ENCODE assay signal across 8 cellular contexts in genomic region chr2:202378001-202378400, GRCh38. TPM values are rescaled to one million over a fixed set of nuclear protein-coding genes. Genes with fewer than 3 reads are reported as not detected.
DNase-seq lines count a peak whose midpoint lies in the region; ATAC-seq, FAIRE-seq and TF ChIP-seq lines count a peak whose summit lies in the region.

No MANE protein-coding gene starts in this region.

- H3K4me3 Mint-ChIP-seq in activated CD4-positive, alpha-beta T cell treated with anti-CD3 and anti-CD28 coated beads, Interleukin-2, amount 10 ng/mL, durations not matched to agents 24 days and 14 days: peak overlapping the region; percentile 95
- peak overlapping the region; percentile 96 for H3K4me3 Mint-ChIP-seq in activated T-helper 2 cell treated with anti-CD3 and anti-CD28 coated beads, Interferon-gamma antibody, Interleukin-2, Interleukin-4, amounts not matched to agents 10 μg/mL and 5 μg/mL and 100 μg/mL, durations not matched to agents 14 hours and 24 hours and 36 hours (ENCODE audit: low read depth)

- ATAC-seq in thoracic aorta (ENCODE audit: insufficient number of reproducible peaks, low FRiP score, low read depth): no peak

- peak overlapping the region; percentile 52 to 81 for H3K9ac ChIP-seq in kidney (ENCODE audit: low read length in 2 of 2)

- H3K4me3 ChIP-seq in kidney (ENCODE audit: low read length in 2 of 2): peak overlapping the region; percentile 81 to 96
- H3K4me3 ChIP-seq in thoracic aorta: peak overlapping the region; percentile 98

- H3K27ac Mint-ChIP-seq in activated CD4-positive, alpha-beta T cell treated with anti-CD3 and anti-CD28 coated beads, Interleukin-2, amount 10 ng/mL, durations not matched to agents 24 days and 14 days: no peak overlapping the region
- no peak overlapping the region for H3K27ac Mint-ChIP-seq in activated T-helper 2 cell treated with anti-CD3 and anti-CD28 coated beads, Interferon-gamma antibody, Interleukin-2, Interleukin-4, amounts not matched to agents 10 μg/mL and 5 μg/mL and 100 μg/mL, durations not matched to agents 14 hours and 24 hours and 36 hours

- H3K9me3 ChIP-seq in kidney (ENCODE audit: control insufficient read depth in 1 of 2, low read length in 2 of 2) (no peaks in the 10 kb centered on the region), thoracic aorta (no peaks in the 10 kb centered on the region)

- H3K9me3 Mint-ChIP-seq in activated CD4-positive, alpha-beta T cell treated with anti-CD3 and anti-CD28 coated beads, Interleukin-2, amount 10 ng/mL, durations not matched to agents 24 days and 14 days: no peaks in the 10 kb centered on the region
- no peaks in the 10 kb centered on the region for H3K9me3 Mint-ChIP-seq in activated T-helper 2 cell treated with anti-CD3 and anti-CD28 coated beads, Interferon-gamma antibody, Interleukin-2, Interleukin-4, amounts not matched to agents 10 μg/mL and 5 μg/mL and 100 μg/mL, durations not matched to agents 14 hours and 24 hours and 36 hours

- DNase-seq in activated CD4-positive, alpha-beta T cell treated with anti-CD3 and anti-CD28 coated beads, Interleukin-2, amount 10 ng/mL, durations not matched to agents 24 days and 14 days: no peak
- DNase-seq in activated CD4-positive, alpha-beta T cell treated with anti-CD3 and anti-CD28 coated beads for 48 hours: no peak
- DNase-seq in activated T-helper 2 cell treated with anti-CD3 and anti-CD28 coated beads, Interferon-gamma antibody, Interleukin-2, Interleukin-4, amounts not matched to agents 10 μg/mL and 5 μg/mL and 100 μg/mL, durations not matched to agents 14 hours and 24 hours and 36 hours (ENCODE audit: low spot score): no peak
- no peak for DNase-seq in kidney
- no peak for DNase-seq in thoracic aorta (ENCODE audit: low spot score)
- DNase-seq in NOMO-1 (lab: John Stamatoyannopoulos, UW; ENCODE audit: unreplicated experiment in 2 of 2): no peak
- DNase-seq in HuH-7.5 (ENCODE audit: low spot score): no peak
- no peak for DNase-seq in SKM-1 (lab: John Stamatoyannopoulos, UW; ENCODE audit: unreplicated experiment)

- intact Hi-C loops in activated CD4-positive, alpha-beta T cell treated with anti-CD3 and anti-CD28 coated beads, Interleukin-2, amount 10 ng/mL, durations not matched to agents 24 days and 14 days (cut with micrococcal nuclease): loop anchor here (5.0 to 10.0 kb wide), 2 partner anchors 76 to 257 kb away; partner anchors contain the start of gene FAM117B
- intact Hi-C loops in activated T-helper 2 cell treated with anti-CD3 and anti-CD28 coated beads, Interferon-gamma antibody, Interleukin-2, Interleukin-4, amounts not matched to agents 10 μg/mL and 5 μg/mL and 100 μg/mL, durations not matched to agents 14 hours and 24 hours and 36 hours (cut with micrococcal nuclease): loop anchor here (5.0 to 10.0 kb wide), 5 partner anchors 71 to 346 kb away; partner anchors contain the start of genes FAM117B and FZD7
- intact Hi-C loops in kidney (cut with DNase I): no loop called here

- H3K27ac ChIP-seq in kidney (ENCODE audit: low read depth in 2 of 2, low read length in 2 of 2): no peak overlapping the region
- H3K27ac ChIP-seq in thoracic aorta: peak overlapping the region; percentile 95 to 98

- H3K36me3 Mint-ChIP-seq in activated CD4-positive, alpha-beta T cell treated with anti-CD3 and anti-CD28 coated beads, Interleukin-2, amount 10 ng/mL, durations not matched to agents 24 days and 14 days (ENCODE audit: low read depth): no peaks in the 10 kb centered on the region
- peaks cover 5% of the 10 kb centered on the region for H3K36me3 Mint-ChIP-seq in activated T-helper 2 cell treated with anti-CD3 and anti-CD28 coated beads, Interferon-gamma antibody, Interleukin-2, Interleukin-4, amounts not matched to agents 10 μg/mL and 5 μg/mL and 100 μg/mL, durations not matched to agents 14 hours and 24 hours and 36 hours (ENCODE audit: low read depth)

- FAIRE-seq in kidney (lab: Jason Lieb, UNC): no peak

- peaks cover 0 to 12% of the 10 kb centered on the region in 2 donors for H3K4me1 ChIP-seq in kidney (ENCODE audit: control insufficient read depth in 1 of 2, insufficient read depth in 1 of 2, low read depth in 1 of 2, low read length in 2 of 2)
- H3K4me1 ChIP-seq in thoracic aorta (ENCODE audit: control insufficient read depth in 1 of 2, low read depth in 2 of 2): peaks cover 18 to 43% of the 10 kb centered on the region in 2 donors

- no peak for TF ChIP-seq CTCF in kidney (IDR thresholded peaks at IDR 0.05; ENCODE audit: borderline replicate concordance, extremely low read depth, insufficient read depth)
- no peak for TF ChIP-seq CTCF in thoracic aorta (IDR thresholded peaks at IDR 0.05)

- H3K36me3 ChIP-seq in kidney (ENCODE audit: control insufficient read depth in 1 of 2, insufficient read depth in 2 of 2, low read length in 2 of 2) (no peaks in the 10 kb centered on the region), thoracic aorta (no peaks in the 10 kb centered on the region)

- H3K27me3 ChIP-seq in thoracic aorta (replicated peaks; ENCODE audit: insufficient read depth): no peaks in the 10 kb centered on the region

- H3K27me3 Mint-ChIP-seq in activated CD4-positive, alpha-beta T cell treated with anti-CD3 and anti-CD28 coated beads, Interleukin-2, amount 10 ng/mL, durations not matched to agents 24 days and 14 days: peaks cover 8% of the 10 kb centered on the region
- peaks cover 5% of the 10 kb centered on the region for H3K27me3 Mint-ChIP-seq in activated T-helper 2 cell treated with anti-CD3 and anti-CD28 coated beads, Interferon-gamma antibody, Interleukin-2, Interleukin-4, amounts not matched to agents 10 μg/mL and 5 μg/mL and 100 μg/mL, durations not matched to agents 14 hours and 24 hours and 36 hours (ENCODE audit: low read depth)

- H3K4me1 Mint-ChIP-seq in activated CD4-positive, alpha-beta T cell treated with anti-CD3 and anti-CD28 coated beads, Interleukin-2, amount 10 ng/mL, durations not matched to agents 24 days and 14 days: peaks cover 31% of the 10 kb centered on the region
- peaks cover 30% of the 10 kb centered on the region for H3K4me1 Mint-ChIP-seq in activated T-helper 2 cell treated with anti-CD3 and anti-CD28 coated beads, Interferon-gamma antibody, Interleukin-2, Interleukin-4, amounts not matched to agents 10 μg/mL and 5 μg/mL and 100 μg/mL, durations not matched to agents 14 hours and 24 hours and 36 hours (ENCODE audit: low read depth)

RNA-seq across cellular contexts. Expression of gene BMPR2, which starts 1.9 kb away (rescaled TPM):
- 5.4 and 6.3 TPM in 2 replicates for total RNA-seq in activated CD4-positive, alpha-beta T cell treated with anti-CD3 and anti-CD28 coated beads, Interleukin-2, amount 10 ng/mL, durations not matched to agents 24 days and 14 days
- total RNA-seq in activated T-helper 2 cell treated with anti-CD3 and anti-CD28 coated beads, Interferon-gamma antibody, Interleukin-2, Interleukin-4, amounts not matched to agents 10 μg/mL and 5 μg/mL and 100 μg/mL, durations not matched to agents 14 hours and 24 hours and 36 hours: 10.0 and 11.3 TPM in 2 replicates
- 66.9 TPM for total RNA-seq in kidney
- polyA plus RNA-seq in kidney (ENCODE audit: insufficient read depth, low read depth, low replicate concordance): 12.5 TPM
- total RNA-seq in thoracic aorta: 100 to 1,000 TPM in 1 of 2 donors, 10 to 100 TPM in 1; 65.9 to 111 TPM

Comparison
In these comparisons a context has a peak if more than half of its experiments do, and no peak if none do; other contexts are left out.
1. H3K27ac ChIP-seq: peak in thoracic aorta (2 of 2); none in kidney (0 of 2).